Comparison of ENCODE assay signal across 1 cellular context in the genomic region with DNA sequence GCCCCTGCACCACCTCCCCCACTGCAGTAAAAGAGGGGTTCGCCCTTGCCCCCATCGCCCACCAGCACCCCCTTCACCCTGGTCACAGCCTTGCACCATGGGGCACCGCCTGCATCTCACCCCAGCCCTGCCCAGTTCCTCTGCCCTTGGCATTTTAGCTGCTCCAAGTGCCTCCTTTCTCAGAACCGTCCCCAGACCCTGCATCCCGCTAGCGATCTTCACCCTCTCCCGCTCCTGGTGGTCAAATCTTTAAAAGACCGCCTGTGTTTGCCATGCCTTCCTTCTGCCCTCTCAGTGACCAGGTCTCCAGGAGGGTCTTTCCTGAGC.
TF ChIP-seq lines count a peak whose summit lies in the region.

No MANE protein-coding gene starts in this region.

TF ChIP-seq in A549, 52 proteins besides CTCF, POLR2A, EP300 and RAD21 (continued from another document):
- no peak for TF ChIP-seq CHD2 (IDR thresholded peaks at IDR 0.05; ENCODE audit: low read length, partially characterized antibody)
- no peak for TF ChIP-seq SREBF2 (IDR thresholded peaks at IDR 0.05)
- TF ChIP-seq ESRRA (IDR thresholded peaks at IDR 0.05; ENCODE audit: borderline replicate concordance, low read length): no peak
- no peak for TF ChIP-seq GATA3 (IDR thresholded peaks at IDR 0.05; ENCODE audit: borderline replicate concordance)
- TF ChIP-seq HEYL (CRISPR knock-in tag; IDR thresholded peaks at IDR 0.05): no peak
- TF ChIP-seq JUN (IDR thresholded peaks at IDR 0.05): no peak
TF ChIP-seq in A549: peak in this region for 0.
